15 cellular contexts compared by ENCODE assay signal in the genomic region with DNA sequence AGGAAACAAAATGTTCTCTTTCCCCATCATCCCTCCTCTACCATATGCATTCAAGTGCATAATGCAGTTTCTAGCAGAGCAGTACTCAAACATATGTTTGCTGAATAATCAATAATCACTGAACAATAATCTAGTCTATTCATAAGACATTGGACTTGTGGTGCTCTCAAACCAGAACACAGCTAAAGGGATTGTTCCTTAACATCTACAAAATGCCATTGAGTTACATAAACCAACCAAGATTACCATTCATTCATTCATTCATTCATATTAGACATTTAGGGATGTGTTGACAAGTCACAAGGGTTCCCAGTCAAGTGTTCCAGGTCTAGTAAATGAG. TPM values are rescaled to one million over a fixed set of nuclear protein-coding genes. Genes with fewer than 3 reads are reported as not detected.
DNase-seq lines count a peak whose midpoint lies in the region; ATAC-seq, FAIRE-seq and TF ChIP-seq lines count a peak whose summit lies in the region.
"Had no signal": no experiment of that assay in that cellular context is flagged by ENCODE, and none has a peak within 500 bp of the region (broad histone marks: within the 10 kb centered on the region; RNA-seq: fewer than 3 reads in every experiment).

No MANE protein-coding gene starts in this region.

- peak overlapping the region; percentile 75 for H3K4me3 Mint-ChIP-seq in activated CD4-positive, alpha-beta T cell treated with anti-CD3 and anti-CD28 coated beads, Interleukin-2, amount 10 ng/mL, durations not matched to agents 24 days and 14 days

- in situ Hi-C loops in K562 (cut with MboI) = no loop called here

- FAIRE-seq in K562 (lab: Jason Lieb, UNC) = no peak
- FAIRE-seq: A204.1 had no signal

- TF ChIP-seq POLR2A in K562 (conservative IDR thresholded peaks at IDR 0.05) (no peak), suprapubic skin (IDR thresholded peaks at IDR 0.05) (no peak)

- peaks cover 5% of the 10 kb centered on the region for H3K27me3 ChIP-seq in Loucy (ENCODE audit: insufficient read depth, low read length, poor library complexity, severe bottlenecking)
- no peaks in the 10 kb centered on the region for H3K27me3 ChIP-seq in K562 (ENCODE audit: control insufficient read depth in 2 of 2, insufficient read depth in 2 of 2, low read length in 2 of 2)
- no peaks in the 10 kb centered on the region for H3K27me3 ChIP-seq in neutrophil
- no peaks in the 10 kb centered on the region for H3K27me3 ChIP-seq in suprapubic skin
- H3K27me3 ChIP-seq: heart right ventricle, testis had no signal

- peaks cover 16% of the 10 kb centered on the region for H3K4me1 ChIP-seq in Loucy (ENCODE audit: insufficient read depth, low read length, poor library complexity, severe bottlenecking)
- H3K4me1 ChIP-seq in K562 (replicated peaks in 1 of 2; ENCODE audit: control insufficient read depth in 2 of 2, insufficient read depth in 2 of 2, low read length in 2 of 2) = peaks cover 21 to 46% of the 10 kb centered on the region in 2 experiments
- peaks cover 22 to 24% of the 10 kb centered on the region in 2 experiments for H3K4me1 ChIP-seq in neutrophil (ENCODE audit: control insufficient read depth in 1 of 2, insufficient read depth in 1 of 2, low read depth in 1 of 2, low read length in 1 of 2)
- H3K4me1 ChIP-seq in suprapubic skin = peaks cover 10% of the 10 kb centered on the region
- H3K4me1 ChIP-seq: testis had no signal

- intact Hi-C loops in activated CD4-positive, alpha-beta T cell treated with anti-CD3 and anti-CD28 coated beads, Interleukin-2, amount 10 ng/mL, durations not matched to agents 24 days and 14 days (cut with micrococcal nuclease) = no loop called here
- intact Hi-C loops in K562 (cut with micrococcal nuclease) = no loop called here

- peaks cover 4% of the 10 kb centered on the region for H3K9me3 Mint-ChIP-seq in activated CD4-positive, alpha-beta T cell treated with anti-CD3 and anti-CD28 coated beads, Interleukin-2, amount 10 ng/mL, durations not matched to agents 24 days and 14 days

- H3K9me1 ChIP-seq in K562 (ENCODE audit: control insufficient read depth, insufficient read depth, low read length) = no peaks in the 10 kb centered on the region

- H3K36me3 ChIP-seq in Loucy (ENCODE audit: insufficient read depth, low read length) (no peaks in the 10 kb centered on the region), K562 (ENCODE audit: control insufficient read depth, insufficient read depth, low read length) (peaks cover 4% of the 10 kb centered on the region; the same call in 2 of the 3 replicates), neutrophil (no peaks in the 10 kb centered on the region), suprapubic skin (no peaks in the 10 kb centered on the region)
- H3K36me3 ChIP-seq: heart right ventricle had no signal

- peak overlapping the region; percentile 55 for H3K27ac Mint-ChIP-seq in activated CD4-positive, alpha-beta T cell treated with anti-CD3 and anti-CD28 coated beads, Interleukin-2, amount 10 ng/mL, durations not matched to agents 24 days and 14 days

- H3K4me1 Mint-ChIP-seq in activated CD4-positive, alpha-beta T cell treated with anti-CD3 and anti-CD28 coated beads, Interleukin-2, amount 10 ng/mL, durations not matched to agents 24 days and 14 days = peaks cover 31% of the 10 kb centered on the region

- no peaks in the 10 kb centered on the region for H3K9me3 ChIP-seq in Loucy (ENCODE audit: insufficient read depth, low read depth, low read length)
- H3K9me3 ChIP-seq in K562 (replicated peaks; ENCODE audit: control insufficient read depth, insufficient read depth, low read depth, low read length) = no peaks in the 10 kb centered on the region
- H3K9me3 ChIP-seq in neutrophil = no peaks in the 10 kb centered on the region
- H3K9me3 ChIP-seq in suprapubic skin = no peaks in the 10 kb centered on the region
- H3K9me3 ChIP-seq: heart right ventricle, SK-N-SH, testis had no signal

- H3K4me3 ChIP-seq in Loucy (ENCODE audit: low read length, poor library complexity, severe bottlenecking) (peak overlapping the region; percentile 41), K562 (no peak overlapping the region), neutrophil (ENCODE audit: low read depth in 1 of 2, low read length in 1 of 2) (peak overlapping the region in 1 of 2 experiments; percentile 21), suprapubic skin (no peak overlapping the region)
- H3K4me3 ChIP-seq: heart right ventricle, testis had no signal

- no peaks in the 10 kb centered on the region for H3K27me3 Mint-ChIP-seq in activated CD4-positive, alpha-beta T cell treated with anti-CD3 and anti-CD28 coated beads, Interleukin-2, amount 10 ng/mL, durations not matched to agents 24 days and 14 days

- H3K79me2 ChIP-seq in Loucy (ENCODE audit: insufficient read depth, low read length) (peaks cover 22% of the 10 kb centered on the region), K562 (ENCODE audit: control insufficient read depth, insufficient read depth, low read length) (peaks cover 47% of the 10 kb centered on the region)

- CTCF ChIA-PET in K562 (lab: Yijun Ruan, JAX; ENCODE audit: low intra/inter-chr PET ratio) = no interaction called here

- H3K9ac ChIP-seq in Loucy (ENCODE audit: low read depth, low read length, poor library complexity, severe bottlenecking) (no peak overlapping the region), K562 (ENCODE audit: insufficient read depth in 1 of 2, low read depth in 2 of 2, low read length in 2 of 2) (no peak overlapping the region)
- H3K9ac ChIP-seq: SK-N-SH had no signal

- BruUV-seq in K562 (replicated peaks; lab: Mats Ljungman, UMichigan) = no TSS peak

- H3K27ac ChIP-seq in K562 (ENCODE audit: extremely low read depth, low read depth, low read length) (peak overlapping the region; percentile 57), neutrophil (peak overlapping the region; percentile 71), suprapubic skin (no peak overlapping the region)
- H3K27ac ChIP-seq: testis had no signal

- peaks cover 26% of the 10 kb centered on the region for H3K36me3 Mint-ChIP-seq in activated CD4-positive, alpha-beta T cell treated with anti-CD3 and anti-CD28 coated beads, Interleukin-2, amount 10 ng/mL, durations not matched to agents 24 days and 14 days (ENCODE audit: low read depth)

- H4K20me1 ChIP-seq in Loucy (ENCODE audit: insufficient read depth, low read length, poor library complexity, severe bottlenecking) (peaks cover 5% of the 10 kb centered on the region), K562 (replicated peaks; ENCODE audit: control insufficient read depth, insufficient read depth, low read length) (no peaks in the 10 kb centered on the region)

- TF ChIP-seq CTCF in Loucy (conservative IDR thresholded peaks at IDR 0.05; ENCODE audit: low read length) (no peak), K562 (IDR thresholded peaks at IDR 0.05 in 2 of 3, conservative IDR thresholded peaks at IDR 0.05 in 1 of 3; ENCODE audit: insufficient read depth in 2 of 3, low read depth in 1 of 3, low read length in 3 of 3) (no peak), neutrophil (IDR thresholded peaks at IDR 0.05) (no peak), suprapubic skin (IDR thresholded peaks at IDR 0.05) (no peak)

- TF ChIP-seq RAD21 in K562 (CRISPR knock-in tag; conservative IDR thresholded peaks at IDR 0.05 in 1 of 2, IDR thresholded peaks at IDR 0.05 in 1 of 2) = no peak

- ATAC-seq in K562 (no peak), HG02973 (IDR thresholded peaks at IDR 0.05; ENCODE audit: unreplicated experiment) (no peak)
- ATAC-seq: heart right ventricle had no signal

- POLR2A ChIA-PET in K562 (lab: Yijun Ruan, JAX) = no interaction called here

- DNase-seq in activated CD4-positive, alpha-beta T cell treated with anti-CD3 and anti-CD28 coated beads, Interleukin-2, amount 10 ng/mL, durations not matched to agents 24 days and 14 days = no peak
- no peak for DNase-seq in activated CD4-positive, alpha-beta T cell treated with anti-CD3 and anti-CD28 coated beads for 4 hours
- no peak for DNase-seq in K562 (ENCODE audit: extremely low read depth in 1 of 4, low spot score in 3 of 4)
- DNase-seq in central memory CD4-positive, alpha-beta T cell = no peak
- DNase-seq in suprapubic skin (ENCODE audit: low spot score in 2 of 2) = no peak
- DNase-seq: activated CD4-positive, CD25-positive, alpha-beta regulatory T cell treated with anti-CD3 and anti-CD28 coated beads, Interleukin-2, amount 50 U/mL, for 72 hours; erythroblast; heart right ventricle; nucleus accumbens; SK-N-SH; testis had no signal

- no peaks in the 10 kb centered on the region for H3F3A ChIP-seq in Loucy (ENCODE audit: low read depth)

- H3K9me2 ChIP-seq in Loucy (replicated peaks; ENCODE audit: low read depth, low read length) = no peaks in the 10 kb centered on the region
- H3K9me2 ChIP-seq: SK-N-SH had no signal

- no peak for TF ChIP-seq EP300 in K562 (IDR thresholded peaks at IDR 0.05; ENCODE audit: low read length)
- TF ChIP-seq EP300 in suprapubic skin (IDR thresholded peaks at IDR 0.05) = no peak

- H3K4me2 ChIP-seq in Loucy (ENCODE audit: low read depth, low read length, poor library complexity, severe bottlenecking) (peak overlapping the region; percentile 50), K562 (ENCODE audit: insufficient read depth, low read length) (peak overlapping the region; percentile 64)
- H3K4me2 ChIP-seq: SK-N-SH had no signal

- H2AFZ ChIP-seq in Loucy (ENCODE audit: low read length) (peak overlapping the region; percentile 47; the same call in 1 of the 2 replicates), K562 (ENCODE audit: low read depth, low read length) (peak overlapping the region; percentile 66)

RNA-seq across cellular contexts. Expression of a gene that starts 3.9 kb away (rescaled TPM):
- 7.3 and 10.1 TPM in 2 replicates for total RNA-seq in activated CD4-positive, alpha-beta T cell treated with anti-CD3 and anti-CD28 coated beads, Interleukin-2, amount 10 ng/mL, durations not matched to agents 24 days and 14 days
- 28.4 and 58.9 TPM in 2 replicates for total RNA-seq in K562 (2011; cell fraction: chromatin; rRNA removed; ENCODE audit: low replicate concordance)
- 14.8 and 18.8 TPM in 2 replicates for total RNA-seq in K562 (2011; cell fraction: nucleolus; rRNA removed)
- 26.7 and 42.7 TPM in 2 replicates for total RNA-seq in K562 (2011; cell fraction: nucleoplasm; rRNA removed)
- total RNA-seq in K562 (2014; rRNA removed) (6.5 and 8.5 TPM in 2 replicates), K562 (2014; rRNA removed; fragmentation: Illumina TruSeq; extraction: Trizol) (14.3 and 14.5 TPM in 2 replicates), K562 (2015; rRNA removed; fragmentation: Illumina TruSeq; extraction: Trizol) (9.0 and 11.0 TPM in 2 replicates), K562 (2021) (6.1 and 8.6 TPM in 2 replicates), suprapubic skin (10 to 100 TPM in 1 of 4 donors, 1 to 10 TPM in 3; 2.5 to 12.7 (median 5.9) TPM)
- polyA plus RNA-seq in K562 (2011; rRNA removed) (11.7 and 13.3 TPM in 2 replicates), K562 (2014; fragmentation: Illumina TruSeq; extraction: Trizol) (5.1 and 5.9 TPM in 2 replicates), K562 (2014; fragmentation: Nextera tagmentation; extraction: Ambion mirVana) (1 to 10 TPM; 3.7 to 4.6 TPM), K562 (2014; rRNA removed) (10.4 and 12.9 TPM in 2 replicates)
- 0.79 and 3.4 TPM in 2 replicates for polyA plus RNA-seq in K562 (2011; cell fraction: cytosol; rRNA removed)
- 15.8 and 17.1 TPM in 2 replicates for polyA plus RNA-seq in K562 (2011; cell fraction: nucleus; rRNA removed)
- 5.0 and 10.8 TPM in 2 replicates for polyA plus RNA-seq in K562 (2012)
- 13.6 and 19.5 TPM in 2 replicates for polyA minus RNA-seq in K562 (2011; rRNA and poly(A)+ RNA removed)
- polyA minus RNA-seq in K562 (2011; cell fraction: cytosol; rRNA and poly(A)+ RNA removed) = 3.7 and 5.2 TPM in 2 replicates
- polyA minus RNA-seq in K562 (2011; cell fraction: nucleus; rRNA and poly(A)+ RNA removed) = 16.2 and 28.9 TPM in 2 replicates

RNA-seq across cellular contexts. Expression of a gene that starts 4.3 kb away (rescaled TPM):
- total RNA-seq in activated CD4-positive, alpha-beta T cell treated with anti-CD3 and anti-CD28 coated beads, Interleukin-2, amount 10 ng/mL, durations not matched to agents 24 days and 14 days = 1,064 and 1,070 TPM in 2 replicates
- 331 and 344 TPM in 2 replicates for total RNA-seq in K562 (2011; cell fraction: chromatin; rRNA removed; ENCODE audit: low replicate concordance)
- total RNA-seq in K562 (2011; cell fraction: nucleolus; rRNA removed) = 339 and 368 TPM in 2 replicates
- 601 and 1,012 TPM in 2 replicates for total RNA-seq in K562 (2011; cell fraction: nucleoplasm; rRNA removed)
- total RNA-seq in K562 (2014; rRNA removed) = 1,654 and 1,685 TPM in 2 replicates
- 3,037 and 3,271 TPM in 2 replicates for total RNA-seq in K562 (2014; rRNA removed; fragmentation: Illumina TruSeq; extraction: Trizol)
- total RNA-seq in K562 (2015; rRNA removed; fragmentation: Illumina TruSeq; extraction: Trizol) = 2,063 and 2,242 TPM in 2 replicates
- total RNA-seq in K562 (2021) = 1,392 and 1,538 TPM in 2 replicates
- 3,088 and 3,282 TPM in 2 replicates for polyA plus RNA-seq in K562 (2011; rRNA removed)
- 748 and 1,744 TPM in 2 replicates for polyA plus RNA-seq in K562 (2011; cell fraction: cytosol; rRNA removed)
- polyA plus RNA-seq in K562 (2011; cell fraction: nucleus; rRNA removed) = 371 and 883 TPM in 2 replicates
- 2,166 and 2,345 TPM in 2 replicates for polyA plus RNA-seq in K562 (2012)
- polyA plus RNA-seq in K562 (2014; fragmentation: Illumina TruSeq; extraction: Trizol) = 1,383 and 1,726 TPM in 2 replicates
- polyA plus RNA-seq in K562 (2014; fragmentation: Nextera tagmentation; extraction: Ambion mirVana) = 1,000 to 10,000 TPM; 2,423 to 2,945 TPM
- polyA plus RNA-seq in K562 (2014; rRNA removed) = 2,195 and 2,258 TPM in 2 replicates
- 1,049 and 1,123 TPM in 2 replicates for polyA minus RNA-seq in K562 (2011; rRNA and poly(A)+ RNA removed)
- polyA minus RNA-seq in K562 (2011; cell fraction: cytosol; rRNA and poly(A)+ RNA removed) = 396 and 500 TPM in 2 replicates
- 165 and 328 TPM in 2 replicates for polyA minus RNA-seq in K562 (2011; cell fraction: nucleus; rRNA and poly(A)+ RNA removed)
- 1,000 to 10,000 TPM in 3 of 4 donors, 100 to 1,000 TPM in 1; 888 to 1,822 (median 1,618) TPM for total RNA-seq in suprapubic skin

RNA-seq across cellular contexts. Expression of a gene that starts 40.8 kb away (rescaled TPM):
- total RNA-seq in activated CD4-positive, alpha-beta T cell treated with anti-CD3 and anti-CD28 coated beads, Interleukin-2, amount 10 ng/mL, durations not matched to agents 24 days and 14 days = 45.7 and 47.1 TPM in 2 replicates
- 77.7 and 94.9 TPM in 2 replicates for total RNA-seq in K562 (2011; cell fraction: chromatin; rRNA removed; ENCODE audit: low replicate concordance)
- 52.8 and 62.7 TPM in 2 replicates for total RNA-seq in K562 (2011; cell fraction: nucleolus; rRNA removed)
- total RNA-seq in K562 (2011; cell fraction: nucleoplasm; rRNA removed) = 67.3 and 69.7 TPM in 2 replicates
- total RNA-seq in K562 (2014; rRNA removed) (85.1 and 105 TPM in 2 replicates), K562 (2014; rRNA removed; fragmentation: Illumina TruSeq; extraction: Trizol) (141 and 163 TPM in 2 replicates), K562 (2015; rRNA removed; fragmentation: Illumina TruSeq; extraction: Trizol) (133 and 143 TPM in 2 replicates), K562 (2021) (81.1 and 84.5 TPM in 2 replicates), suprapubic skin (10 to 100 TPM; 12.1 to 25.6 (median 17.6) TPM)
- polyA plus RNA-seq in K562 (2011; rRNA removed) (71.9 and 77.3 TPM in 2 replicates), K562 (2014; fragmentation: Illumina TruSeq; extraction: Trizol) (104 and 115 TPM in 2 replicates), K562 (2014; fragmentation: Nextera tagmentation; extraction: Ambion mirVana) (100 to 1,000 TPM in 1 of 2 experiments, 10 to 100 TPM in 1; 58.7 to 106 TPM), K562 (2014; rRNA removed) (83.3 and 88.5 TPM in 2 replicates)
- polyA plus RNA-seq in K562 (2011; cell fraction: cytosol; rRNA removed) = 20.9 and 27.8 TPM in 2 replicates
- polyA plus RNA-seq in K562 (2011; cell fraction: nucleus; rRNA removed) = 34.0 and 45.2 TPM in 2 replicates
- 65.0 and 79.3 TPM in 2 replicates for polyA plus RNA-seq in K562 (2012)
- polyA minus RNA-seq in K562 (2011; rRNA and poly(A)+ RNA removed) = 156 and 157 TPM in 2 replicates
- polyA minus RNA-seq in K562 (2011; cell fraction: cytosol; rRNA and poly(A)+ RNA removed) = 39.6 and 51.8 TPM in 2 replicates
- 56.7 and 88.5 TPM in 2 replicates for polyA minus RNA-seq in K562 (2011; cell fraction: nucleus; rRNA and poly(A)+ RNA removed)
